Comparison of ENCODE assay signal across 8 cellular contexts in genomic region chr6:31901953-31902643, GRCh38. TPM values are rescaled to one million over a fixed set of nuclear protein-coding genes. Genes with fewer than 3 reads are reported as not detected.
A peak's percentile ranks its signal among the peaks of the same experiment; 100 is the strongest.
DNase-seq lines count a peak whose midpoint lies in the region; ATAC-seq and TF ChIP-seq lines count a peak whose summit lies in the region.

Gene ZBTB12, minus strand, starts transcription at chr6:31902086. Its CDS starts 781 bp downstream, at chr6:31901305.

- H3K4me3 ChIP-seq in DND-41 (ENCODE audit: low read depth in 1 of 2, low read length in 2 of 2) (peak within 1 kb of the TSS; percentile 43 to 74), ascending aorta (peak within 1 kb of the TSS; percentile 79 to 88), right cardiac atrium (ENCODE audit: low read length) (peak within 1 kb of the TSS; percentile 78), psoas muscle (peak within 1 kb of the TSS; percentile 75)

- H3K9ac ChIP-seq in DND-41 (ENCODE audit: low read depth, low read length) = peak within 1 kb of the TSS; percentile 73

- H3K27ac ChIP-seq in DND-41 (ENCODE audit: low read length) (peak within 1 kb of the TSS; percentile 80), ascending aorta (peak within 1 kb of the TSS; percentile 77), right cardiac atrium (ENCODE audit: low read length) (peak within 1 kb of the TSS; percentile 78), psoas muscle (peak within 1 kb of the TSS; percentile 75)

- H4K20me1 ChIP-seq in DND-41 (ENCODE audit: insufficient read depth, low read length) = peaks cover 3% of the 10 kb centered on the region; the same call in 1 of the 2 replicates

- peak within 1 kb of the TSS; percentile 92 for H3K4me2 ChIP-seq in DND-41 (ENCODE audit: insufficient read depth, low read length)

- DNase-seq in DND-41 (peak; percentile 93), NCI-H1930 (lab: John Stamatoyannopoulos, UW) (peak; percentile 93 to 97), T-helper 22 cell (ENCODE audit: low read depth) (peak; percentile 75), ascending aorta (ENCODE audit: low spot score in 2 of 2) (peak; percentile 63 to 94), right cardiac atrium (peak; percentile 91 to 97 (median 96)), psoas muscle (peak; percentile 91 to 93), ureter (ENCODE audit: low spot score) (peak; percentile 94)

- H3K27me3 ChIP-seq in DND-41 (ENCODE audit: insufficient read depth, low read length, poor library complexity) (peaks cover 4% of the 10 kb centered on the region), ascending aorta (no peaks in the 10 kb centered on the region), right cardiac atrium (ENCODE audit: control insufficient read depth, insufficient read depth) (no peaks in the 10 kb centered on the region), psoas muscle (ENCODE audit: insufficient read depth in 3 of 3, low read length in 2 of 3) (no peaks in the 10 kb centered on the region)

- H3K9me3 ChIP-seq in DND-41 (ENCODE audit: insufficient read depth, low read length, severe bottlenecking) = no peaks in the 10 kb centered on the region
- H3K9me3 ChIP-seq in ascending aorta = no peaks in the 10 kb centered on the region
- no peaks in the 10 kb centered on the region for H3K9me3 ChIP-seq in right cardiac atrium (ENCODE audit: control insufficient read depth, low read length)
- no peaks in the 10 kb centered on the region for H3K9me3 ChIP-seq in psoas muscle

- peak; percentile 74 for ATAC-seq in DND-41 (ENCODE audit: insufficient read depth, low read depth)
- ATAC-seq in HG02610 (IDR thresholded peaks at IDR 0.05; ENCODE audit: unreplicated experiment) = peak; percentile 45
- peak; percentile 82 to 89 for ATAC-seq in right cardiac atrium
- ATAC-seq in psoas muscle = peak; percentile 75 to 81 (median 78)

- no peak for TF ChIP-seq CTCF in DND-41 (IDR thresholded peaks at IDR 0.05; ENCODE audit: borderline replicate concordance, extremely low read depth, low read length, poor library complexity, severe bottlenecking)
- no peak for TF ChIP-seq CTCF in ascending aorta (IDR thresholded peaks at IDR 0.05)
- TF ChIP-seq CTCF in psoas muscle (IDR thresholded peaks at IDR 0.05) = no peak

- H3K4me1 ChIP-seq in DND-41 (ENCODE audit: insufficient read depth, low read length) (peaks cover 41% of the 10 kb centered on the region), ascending aorta (peaks cover 6 to 7% of the 10 kb centered on the region in 2 donors), right cardiac atrium (ENCODE audit: control insufficient read depth, insufficient read depth, low read length) (peaks cover 9% of the 10 kb centered on the region), psoas muscle (peaks cover 19% of the 10 kb centered on the region)

- intact Hi-C loops in ascending aorta (cut with DNase I) (loop anchor here (2.0 to 5.0 kb wide), 2 partner anchors 43 to 1370 kb away; partner anchors contain the start of genes RPS18 and VPS52), right cardiac atrium (cut with DNase I) (loop anchor here in 3 of 4 donors (5.0 to 10.0 kb wide), 2 partner anchors 53 to 55 kb away; partner anchors contain the start of genes NELFE (in 3 of the 3) and SKIC2 (in 3 of the 3)), psoas muscle (cut with DNase I) (loop anchor here (2.0 to 5.0 kb wide), 2 partner anchors 50 to 51 kb away; no protein-coding TSS in a partner anchor)

- peaks cover 8% of the 10 kb centered on the region for H3K36me3 ChIP-seq in DND-41 (ENCODE audit: insufficient read depth, low read length)
- no peaks in the 10 kb centered on the region for H3K36me3 ChIP-seq in ascending aorta
- no peaks in the 10 kb centered on the region for H3K36me3 ChIP-seq in psoas muscle (ENCODE audit: insufficient read depth in 1 of 2, low read depth in 1 of 2)

- under 1% methylated on average over 76 of the region's 77 CpGs for WGBS in right cardiac atrium
- 0 to 1% (median 0%) methylated on average over 36 to 76 of the region's 77 CpGs for WGBS in psoas muscle, 3 donors

- peak within 1 kb of the TSS; percentile 90 for H2AFZ ChIP-seq in DND-41 (ENCODE audit: low read depth, low read length)

- peaks cover 41% of the 10 kb centered on the region for H3K79me2 ChIP-seq in DND-41 (ENCODE audit: insufficient read depth, low read length)

RNA-seq across cellular contexts. Expression of gene ZBTB12, which starts in this region (rescaled TPM):
- total RNA-seq in ascending aorta (7.3 TPM), right cardiac atrium (1 to 10 TPM; 1.6 to 5.0 (median 3.4) TPM), psoas muscle (1 to 10 TPM; 1.1 to 2.6 (median 1.8) TPM), ureter (6.4 TPM)
- polyA plus RNA-seq in right cardiac atrium (2.4 TPM), psoas muscle (1 to 10 TPM; 2.2 to 4.6 (median 2.9) TPM)

Comparison
In these comparisons a context has a peak if more than half of its experiments do, and no peak if none do; other contexts are left out.
1. Peak in every context shown above with its lines: DNase-seq, ATAC-seq, H3K4me3 ChIP-seq and H3K27ac ChIP-seq.